In the genomic region with DNA sequence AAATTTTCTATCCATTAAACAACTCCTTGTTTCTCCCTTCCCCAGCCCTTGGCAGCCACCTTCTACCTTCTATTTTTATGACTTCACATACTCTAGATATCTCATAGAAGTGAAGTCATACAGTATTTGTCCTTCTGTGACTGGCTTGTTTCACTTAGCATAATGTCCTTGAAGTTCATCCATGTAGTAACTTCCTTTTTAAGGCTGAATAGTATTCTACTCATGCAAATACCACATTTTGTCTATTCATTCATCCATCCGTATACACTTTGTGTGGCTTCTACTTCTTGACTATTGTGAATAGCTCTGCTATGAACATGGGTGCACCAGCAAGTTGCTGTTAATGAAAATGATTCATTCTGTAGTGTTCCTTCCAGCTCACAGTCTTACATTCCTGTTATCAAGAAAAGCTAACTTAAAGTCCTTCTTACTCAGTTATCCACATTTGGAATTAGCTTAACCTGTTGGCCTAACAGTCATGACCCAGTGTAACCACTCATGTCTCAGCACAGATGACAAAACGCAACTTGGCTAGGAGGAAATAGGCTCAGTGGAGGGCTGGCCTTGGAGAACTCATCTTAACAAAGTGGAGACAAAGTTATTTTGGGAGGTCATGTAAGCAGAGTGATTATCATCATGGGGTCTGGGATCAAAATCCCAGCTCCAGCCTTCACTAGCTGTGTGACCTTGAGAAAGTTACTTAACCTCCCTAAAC, we compare ENCODE assay signal across 14 cellular contexts.
DNase-seq lines count a peak whose midpoint lies in the region; ATAC-seq and TF ChIP-seq lines count a peak whose summit lies in the region.
"Had no signal": no experiment of that assay in that cellular context is flagged by ENCODE, and none has a peak within 500 bp of the region (broad histone marks: within the 10 kb centered on the region; RNA-seq: fewer than 3 reads in every experiment).

No MANE protein-coding gene starts in this region.

- H3K14ac ChIP-seq in mesenchymal stem cell (ENCODE audit: low read length in 2 of 2), result no peak overlapping the region

- no TSS peak for BruUV-seq in PC-9 (replicated peaks; lab: Mats Ljungman, UMichigan)

- peaks cover 8% of the 10 kb centered on the region in 2 donors for H3K36me3 Mint-ChIP-seq in CD4-positive, alpha-beta memory T cell
- H3K36me3 Mint-ChIP-seq in mesothelial cell of epicardium, result no peaks in the 10 kb centered on the region

- peaks cover 99% of the 10 kb centered on the region for H3K4me1 ChIP-seq in CD4-positive, alpha-beta memory T cell (ENCODE audit: insufficient read depth, low read length)
- H3K4me1 ChIP-seq in lower lobe of right lung (peaks cover 4% of the 10 kb centered on the region), PC-9 (replicated peaks; ENCODE audit: insufficient read depth) (no peaks in the 10 kb centered on the region), mesenchymal stem cell (ENCODE audit: control insufficient read depth, insufficient read depth, low read depth, low read length) (peaks cover 4% of the 10 kb centered on the region)
- H3K4me1 ChIP-seq: gastrocnemius medialis had no signal

- H2BK120ac ChIP-seq in mesenchymal stem cell (ENCODE audit: low read depth, low read length), result no peak overlapping the region

- peak overlapping the region; percentile 31 to 91 (median 80) for H3K27ac Mint-ChIP-seq in CD4-positive, alpha-beta memory T cell
- no peak overlapping the region for H3K27ac Mint-ChIP-seq in mesothelial cell of epicardium
- H3K27ac Mint-ChIP-seq: activated CD4-positive, alpha-beta T cell treated with anti-CD3 and anti-CD28 coated beads, Interleukin-2, amount 10 ng/mL, durations not matched to agents 24 days and 14 days; activated naive CD8-positive, alpha-beta T cell treated with anti-CD3 and anti-CD28 coated beads, Interleukin-2, amount 10 ng/mL, durations not matched to agents 7 days and 5 days had no signal

- H2AFZ ChIP-seq in PC-9, result no peak overlapping the region
- no peak overlapping the region for H2AFZ ChIP-seq in mesenchymal stem cell (ENCODE audit: low read depth, low read length)

- H3K27me3 Mint-ChIP-seq in CD4-positive, alpha-beta memory T cell, result no peaks in the 10 kb centered on the region
- no peaks in the 10 kb centered on the region for H3K27me3 Mint-ChIP-seq in mesothelial cell of epicardium (ENCODE audit: low read depth)
- H3K27me3 Mint-ChIP-seq: activated CD4-positive, alpha-beta T cell treated with anti-CD3 and anti-CD28 coated beads, Interleukin-2, amount 10 ng/mL, durations not matched to agents 24 days and 14 days; activated naive CD8-positive, alpha-beta T cell treated with anti-CD3 and anti-CD28 coated beads, Interleukin-2, amount 10 ng/mL, durations not matched to agents 7 days and 5 days had no signal

- no peaks in the 10 kb centered on the region for H3K79me2 ChIP-seq in PC-9 (ENCODE audit: low read depth)

- DNase-seq in CD4-positive, alpha-beta memory T cell, result no peak
- DNase-seq in MV-4-11 (lab: John Stamatoyannopoulos, UW), result peak; percentile 40
- DNase-seq in lower lobe of right lung, result no peak
- DNase-seq in PC-9, result no peak
- no peak for DNase-seq in mesothelial cell of epicardium (ENCODE audit: low spot score in 2 of 2, unreplicated experiment in 2 of 2)
- no peak for DNase-seq in HK-2 (ENCODE audit: unreplicated experiment)
- no peak for DNase-seq in mesenchymal stem cell
- DNase-seq: activated CD4-positive, alpha-beta T cell treated with anti-CD3 and anti-CD28 coated beads, Interleukin-2, amount 10 ng/mL, durations not matched to agents 24 days and 14 days; activated naive CD8-positive, alpha-beta T cell treated with anti-CD3 and anti-CD28 coated beads, Interleukin-2, amount 10 ng/mL, durations not matched to agents 7 days and 5 days; dermis blood vessel endothelial cell; gastrocnemius medialis; NCI-H510A had no signal

- peak; percentile 17 for ATAC-seq in GM19395 (IDR thresholded peaks at IDR 0.05; ENCODE audit: unreplicated experiment)
- no peak for ATAC-seq in lower lobe of right lung
- ATAC-seq: gastrocnemius medialis had no signal

- H2BK5ac ChIP-seq in mesenchymal stem cell (ENCODE audit: low read depth, low read length, poor library complexity, severe bottlenecking), result no peak overlapping the region

- WGBS in mesenchymal stem cell, result 100% methylated on average over 1 of the region's 2 CpGs

- no peak overlapping the region for H4K8ac ChIP-seq in mesenchymal stem cell (ENCODE audit: low read length)

- peaks cover 0 to 4% (median 0%) of the 10 kb centered on the region in 8 donors for H3K9me3 Mint-ChIP-seq in CD4-positive, alpha-beta memory T cell
- H3K9me3 Mint-ChIP-seq in mesothelial cell of epicardium, result no peaks in the 10 kb centered on the region
- H3K9me3 Mint-ChIP-seq: activated CD4-positive, alpha-beta T cell treated with anti-CD3 and anti-CD28 coated beads, Interleukin-2, amount 10 ng/mL, durations not matched to agents 24 days and 14 days; activated naive CD8-positive, alpha-beta T cell treated with anti-CD3 and anti-CD28 coated beads, Interleukin-2, amount 10 ng/mL, durations not matched to agents 7 days and 5 days had no signal

- POLR2A ChIA-PET in CD4-positive, alpha-beta memory T cell (lab: Charles Lee; ENCODE audit: partially characterized antibody), result interaction anchor here (0.7 to 10.6 kb wide), 27 partner anchors 10 to 357 kb away, joined by 3 to 114 read pairs (median 4); a partner anchor contains a TSS
- POLR2A ChIA-PET in PC-9 (lab: Charles Lee; ENCODE audit: unreplicated experiment), result no interaction called here

- H3K9me3 ChIP-seq in CD4-positive, alpha-beta memory T cell (ENCODE audit: control insufficient read depth in 1 of 2, low read length in 2 of 2), result no peaks in the 10 kb centered on the region
- H3K9me3 ChIP-seq in lower lobe of right lung (no peaks in the 10 kb centered on the region), PC-9 (ENCODE audit: insufficient read depth, low read depth) (no peaks in the 10 kb centered on the region), mesenchymal stem cell (ENCODE audit: control insufficient read depth, low read length) (no peaks in the 10 kb centered on the region)
- H3K9me3 ChIP-seq: gastrocnemius medialis, thoracic aorta had no signal

- H3K4ac ChIP-seq in mesenchymal stem cell (ENCODE audit: low read depth in 1 of 2, low read length in 2 of 2), result no peak overlapping the region

- H3K4me3 Mint-ChIP-seq in CD4-positive, alpha-beta memory T cell, result peak overlapping the region in 5 of 8 donors; percentile 32 to 72 (median 49)
- no peak overlapping the region for H3K4me3 Mint-ChIP-seq in mesothelial cell of epicardium
- H3K4me3 Mint-ChIP-seq: activated CD4-positive, alpha-beta T cell treated with anti-CD3 and anti-CD28 coated beads, Interleukin-2, amount 10 ng/mL, durations not matched to agents 24 days and 14 days; activated naive CD8-positive, alpha-beta T cell treated with anti-CD3 and anti-CD28 coated beads, Interleukin-2, amount 10 ng/mL, durations not matched to agents 7 days and 5 days had no signal

- no peak overlapping the region for H3K9ac ChIP-seq in mesenchymal stem cell (ENCODE audit: low read length)

- no peaks in the 10 kb centered on the region for H3K36me3 ChIP-seq in CD4-positive, alpha-beta memory T cell (ENCODE audit: insufficient read depth, low read length)
- no peaks in the 10 kb centered on the region for H3K36me3 ChIP-seq in lower lobe of right lung
- no peaks in the 10 kb centered on the region for H3K36me3 ChIP-seq in PC-9 (ENCODE audit: low read depth)
- no peaks in the 10 kb centered on the region for H3K36me3 ChIP-seq in mesenchymal stem cell (ENCODE audit: control insufficient read depth in 1 of 2, insufficient read depth in 2 of 2, low read depth in 1 of 2, low read length in 2 of 2)
- H3K36me3 ChIP-seq: gastrocnemius medialis, thoracic aorta had no signal

- no peak overlapping the region for H2BK15ac ChIP-seq in mesenchymal stem cell (ENCODE audit: low read depth, poor library complexity, severe bottlenecking)

- H2BK12ac ChIP-seq in mesenchymal stem cell (ENCODE audit: low read length in 2 of 2), result no peak overlapping the region

- peak overlapping the region in 1 of 2 donors; percentile 15 for H3K4me3 ChIP-seq in CD4-positive, alpha-beta memory T cell (ENCODE audit: low read length in 2 of 2)
- H3K4me3 ChIP-seq in lower lobe of right lung, result no peak overlapping the region
- H3K4me3 ChIP-seq in PC-9, result no peak overlapping the region
- no peak overlapping the region for H3K4me3 ChIP-seq in mesenchymal stem cell (ENCODE audit: insufficient read depth in 1 of 2, low read depth in 1 of 2, low read length in 2 of 2)
- H3K4me3 ChIP-seq: gastrocnemius medialis, thoracic aorta had no signal

- no peaks in the 10 kb centered on the region for H3F3A ChIP-seq in PC-9 (ENCODE audit: insufficient read depth, low read depth)

- no peak overlapping the region for H4K91ac ChIP-seq in mesenchymal stem cell (ENCODE audit: low read length)

- H3K4me2 ChIP-seq in PC-9 (no peak overlapping the region), mesenchymal stem cell (ENCODE audit: low read length, poor library complexity, severe bottlenecking) (no peak overlapping the region)

- H3K79me1 ChIP-seq in mesenchymal stem cell (replicated peaks; ENCODE audit: low read length, poor library complexity, severe bottlenecking), result no peaks in the 10 kb centered on the region

- H3K9me2 ChIP-seq in PC-9 (ENCODE audit: insufficient read depth), result no peaks in the 10 kb centered on the region

- H4K20me1 ChIP-seq in PC-9 (ENCODE audit: insufficient read depth), result no peaks in the 10 kb centered on the region

- no peak for TF ChIP-seq CTCF in lower lobe of right lung (IDR thresholded peaks at IDR 0.05)
- no peak for TF ChIP-seq CTCF in PC-9 (conservative IDR thresholded peaks at IDR 0.05)
- no peak for TF ChIP-seq CTCF in mesothelial cell of epicardium (IDR thresholded peaks at IDR 0.05; ENCODE audit: unreplicated experiment)

- H3K18ac ChIP-seq in mesenchymal stem cell (ENCODE audit: low read depth in 1 of 2, low read length in 2 of 2), result no peak overlapping the region

- intact Hi-C loops in CD4-positive, alpha-beta memory T cell (cut with micrococcal nuclease), result loop anchor here (2.0 kb wide), 2 partner anchors 15 to 129 kb away; a partner anchor contains a TSS
- intact Hi-C loops in lower lobe of right lung (cut with DNase I) (no loop called here), PC-9 (cut with micrococcal nuclease; ENCODE audit: unreplicated experiment) (no loop called here)

- H3K27ac ChIP-seq in CD4-positive, alpha-beta memory T cell (ENCODE audit: low read depth, low read length), result peak overlapping the region; percentile 31
- H3K27ac ChIP-seq in lower lobe of right lung (peak overlapping the region; percentile 32), PC-9 (no peak overlapping the region), mesenchymal stem cell (ENCODE audit: low read length, poor library complexity, severe bottlenecking) (no peak overlapping the region)
- H3K27ac ChIP-seq: gastrocnemius medialis, thoracic aorta had no signal

- no peaks in the 10 kb centered on the region for H3K27me3 ChIP-seq in CD4-positive, alpha-beta memory T cell (ENCODE audit: insufficient read depth, low read length)
- H3K27me3 ChIP-seq in lower lobe of right lung (ENCODE audit: low read depth) (no peaks in the 10 kb centered on the region), PC-9 (ENCODE audit: insufficient read depth, low read depth) (no peaks in the 10 kb centered on the region), mesenchymal stem cell (ENCODE audit: control insufficient read depth in 1 of 2, insufficient read depth in 1 of 2, low read length in 2 of 2) (no peaks in the 10 kb centered on the region)
- H3K27me3 ChIP-seq: gastrocnemius medialis had no signal

- H2AK5ac ChIP-seq in mesenchymal stem cell (ENCODE audit: low read length, severe bottlenecking), result no peak overlapping the region

- no peak overlapping the region for H3K23ac ChIP-seq in mesenchymal stem cell (ENCODE audit: low read length in 2 of 2)

- H3K4me1 Mint-ChIP-seq in CD4-positive, alpha-beta memory T cell, result peaks cover 58 to 100% (median 80%) of the 10 kb centered on the region in 4 donors
- H3K4me1 Mint-ChIP-seq in mesothelial cell of epicardium, result peaks cover 27% of the 10 kb centered on the region

- CTCF ChIA-PET in CD4-positive, alpha-beta memory T cell (lab: Charles Lee; ENCODE audit: partially characterized antibody), result interaction anchor here (0.7 to 2.5 kb wide), 13 partner anchors 9 to 415 kb away, joined by 3 to 12 read pairs (median 5); no protein-coding TSS in a partner anchor
- CTCF ChIA-PET in PC-9 (lab: Charles Lee), result no interaction called here

Comparison
In these comparisons a context has a peak if more than half of its experiments do, and no peak if none do; other contexts are left out.
1. H3K27ac ChIP-seq: peak in CD4-positive, alpha-beta memory T cell (single experiment) and lower lobe of right lung (single experiment); none in PC-9 (single experiment) and mesenchymal stem cell (single experiment).